In the genomic region with DNA sequence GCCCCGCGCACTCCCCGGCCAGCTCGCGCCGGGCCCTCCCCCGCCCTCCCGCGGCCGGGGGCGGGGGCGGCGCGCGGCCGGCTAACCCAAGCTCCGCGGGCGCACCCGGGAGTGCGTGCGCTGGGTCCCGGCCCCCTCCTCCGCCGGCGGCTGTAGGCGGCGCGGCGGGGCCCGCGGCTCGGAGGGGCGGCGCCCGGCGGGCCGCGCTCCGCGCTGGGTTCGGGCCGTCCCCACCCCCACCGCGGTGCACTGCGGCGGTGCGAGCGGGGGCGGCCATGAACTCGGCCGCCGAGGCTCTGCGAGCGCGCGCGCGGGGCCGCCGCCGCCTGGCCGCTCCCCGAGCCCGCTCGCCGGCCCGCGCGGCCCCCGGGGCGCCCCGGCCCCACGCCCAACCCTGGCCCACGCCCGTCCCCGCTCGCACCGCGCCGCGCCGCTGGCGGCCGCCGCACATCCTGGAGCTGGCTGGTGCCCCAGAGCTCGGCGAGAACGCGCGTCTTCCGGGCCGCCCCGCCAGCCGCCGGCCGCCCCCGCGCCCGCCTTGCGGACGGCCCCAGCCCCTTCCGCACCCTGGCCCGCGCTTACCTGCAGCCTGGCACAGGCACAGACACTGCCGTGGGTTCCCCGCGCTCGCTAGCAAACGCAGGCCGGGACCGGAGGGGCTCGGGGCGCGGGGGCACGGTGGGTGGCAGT, we compare ENCODE assay signal across 8 cellular contexts. TPM values are rescaled to one million over a fixed set of nuclear protein-coding genes. Genes with fewer than 3 reads are reported as not detected.
DNase-seq lines count a peak whose midpoint lies in the region; ATAC-seq and TF ChIP-seq lines count a peak whose summit lies in the region.

Gene ZBTB14 (minus strand): TSS at position 496 of the 690 bp plus-strand sequence. CDS start 2,480 bp downstream, outside the sequence.

- peak within 1 kb of the TSS; percentile 97 for H3K27ac Mint-ChIP-seq in neural crest cell (ENCODE audit: unreplicated experiment)

- H3K4me3 ChIP-seq in BLaER1 (peak within 1 kb of the TSS; percentile 76), foreskin fibroblast (ENCODE audit: low read depth in 1 of 2, low read length in 2 of 2) (peak within 1 kb of the TSS; percentile 76 to 87)

- peak within 1 kb of the TSS; percentile 97 for H3K27ac ChIP-seq in BLaER1

- peak within 1 kb of the TSS; percentile 92 for H3K4me2 ChIP-seq in BLaER1

- ATAC-seq in GM19043 (IDR thresholded peaks at IDR 0.05; ENCODE audit: low read depth, unreplicated experiment), result peak; percentile 24
- peak; percentile 41 for ATAC-seq in HG03280 (IDR thresholded peaks at IDR 0.05; ENCODE audit: unreplicated experiment)

- peaks cover 12% of the 10 kb centered on the region for H3K36me3 Mint-ChIP-seq in neural crest cell (ENCODE audit: low read depth)

- no peaks in the 10 kb centered on the region for H3K9me3 ChIP-seq in BLaER1

- no peaks in the 10 kb centered on the region for H3K9me3 Mint-ChIP-seq in neural crest cell

- peaks cover 4% of the 10 kb centered on the region for H3K27me3 Mint-ChIP-seq in neural crest cell (ENCODE audit: low read depth)

- H3K4me1 Mint-ChIP-seq in neural crest cell, result peaks cover 34% of the 10 kb centered on the region

- peaks cover 21% of the 10 kb centered on the region for H3K4me1 ChIP-seq in BLaER1

- peak within 1 kb of the TSS; percentile 93 for H3K4me3 Mint-ChIP-seq in neural crest cell

- DNase-seq in RKO (ENCODE audit: low spot score) (peak; percentile 41), foreskin fibroblast (peak; percentile 61 to 82), neural crest cell (ENCODE audit: low read depth, low spot score) (peak; percentile 47), stromal cell of bone marrow (ENCODE audit: low read depth) (peak; percentile 39)
- DNase-seq in activated gamma-delta T cell treated with anti-CD3 and anti-CD28 coated beads, Interleukin-2, amount 50 U/mL, for 16 hours (ENCODE audit: low read depth), result peak; percentile 47

- H3K9ac ChIP-seq in BLaER1, result peak within 1 kb of the TSS; percentile 94

- H3K36me3 ChIP-seq in BLaER1, result peaks cover 25% of the 10 kb centered on the region

- no peaks in the 10 kb centered on the region for H3K27me3 ChIP-seq in BLaER1

- TF ChIP-seq CTCF in foreskin fibroblast (IDR thresholded peaks at IDR 0.05; ENCODE audit: low read depth, low read length), result no peak
- no peak for TF ChIP-seq CTCF in neural crest cell (conservative IDR thresholded peaks at IDR 0.05)

- H4K20me1 ChIP-seq in BLaER1, result no peaks in the 10 kb centered on the region

RNA-seq across cellular contexts. Expression of gene ZBTB14, which starts in this region (rescaled TPM):
- 21.9 and 22.4 TPM in 2 replicates for total RNA-seq in neural crest cell

Comparison
In these comparisons a context has a peak if more than half of its experiments do, and no peak if none do; other contexts are left out.
1. Peak in every context shown above with its lines: DNase-seq, ATAC-seq, H3K4me3 ChIP-seq and H3K27ac ChIP-seq.